28 cellular contexts compared by ENCODE assay signal in the genomic region with DNA sequence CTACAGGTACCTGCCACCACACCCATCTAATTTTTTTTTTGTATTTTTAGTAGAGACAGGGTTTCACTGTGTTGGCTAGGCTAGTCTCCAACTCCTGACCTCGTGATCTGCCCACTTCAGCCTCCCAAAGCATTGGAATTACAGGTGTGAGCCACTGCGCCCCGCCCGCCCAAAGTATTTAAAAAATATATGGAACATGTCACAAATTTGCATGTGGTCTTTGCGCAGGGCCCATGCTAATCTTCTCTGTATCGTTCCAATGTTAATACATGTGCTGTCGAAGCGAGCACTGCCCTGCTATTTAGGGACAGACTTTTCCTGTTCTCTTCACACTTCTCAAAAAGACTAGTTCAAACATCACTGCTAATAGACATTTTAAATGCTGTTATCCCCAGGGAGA. TPM values are rescaled to one million over a fixed set of nuclear protein-coding genes. Genes with fewer than 3 reads are reported as not detected.
DNase-seq lines count a peak whose midpoint lies in the region; ATAC-seq and TF ChIP-seq lines count a peak whose summit lies in the region.
"Had no signal": no experiment of that assay in that cellular context is flagged by ENCODE, and none has a peak within 500 bp of the region (broad histone marks: within the 10 kb centered on the region; RNA-seq: fewer than 3 reads in every experiment).

No MANE protein-coding gene starts in this region.

- no peak for TF ChIP-seq CTCF in type B pancreatic cell (conservative IDR thresholded peaks at IDR 0.05)
- TF ChIP-seq CTCF in testis (IDR thresholded peaks at IDR 0.05), result no peak

- H3K27ac Mint-ChIP-seq in activated naive CD4-positive, alpha-beta T cell treated with anti-CD3 and anti-CD28 coated beads, Interleukin-2, amount 50 U/mL, for 24 hours, result no peak overlapping the region
- no peak overlapping the region for H3K27ac Mint-ChIP-seq in activated T-helper 17 cell treated with anti-CD3 and anti-CD28 coated beads, Interleukin-2, amount 50 U/mL, for 72 hours
- H3K27ac Mint-ChIP-seq in type B pancreatic cell, result peak overlapping the region; percentile 88
- H3K27ac Mint-ChIP-seq: activated CD4-positive, alpha-beta T cell treated with anti-CD3 and anti-CD28 coated beads for 36 hours; activated T-cell treated with anti-CD3 and anti-CD28 coated beads, Interleukin-2, amount 50 U/mL, for 24 hours; T-helper 1 cell treated with Interleukin-12 subunit alpha and Interleukin-12 subunit beta and Interleukin-4 antibody, amounts not matched to agents 30 μg/mL and 1 μg/mL, for 36 hours had no signal

- peak overlapping the region; percentile 53 for H2AK5ac ChIP-seq in mesenchymal stem cell (ENCODE audit: low read length, severe bottlenecking)

- H3K9me3 ChIP-seq in mesenchymal stem cell (ENCODE audit: control insufficient read depth, low read length), result no peaks in the 10 kb centered on the region
- no peaks in the 10 kb centered on the region for H3K9me3 ChIP-seq in testis
- H3K9me3 ChIP-seq: adrenal gland, esophagus muscularis mucosa, left lung, right atrium auricular region had no signal

- no peak for ATAC-seq in activated T-helper 17 cell treated with anti-CD3 and anti-CD28 coated beads, Interleukin-2, amount 50 U/mL, for 72 hours (replicated peaks)
- no peak for ATAC-seq in GM19324 (IDR thresholded peaks at IDR 0.05; ENCODE audit: low FRiP score, unreplicated experiment)
- no peak for ATAC-seq in GM18858 (IDR thresholded peaks at IDR 0.05; ENCODE audit: unreplicated experiment)
- ATAC-seq: activated CD4-positive, alpha-beta T cell treated with anti-CD3 and anti-CD28 coated beads for 36 hours; foreskin keratinocyte; left lung; naive thymus-derived CD8-positive, alpha-beta T cell had no signal

- H3K27me3 ChIP-seq in mesenchymal stem cell (ENCODE audit: control insufficient read depth in 1 of 2, insufficient read depth in 1 of 2, low read length in 2 of 2) (no peaks in the 10 kb centered on the region), testis (no peaks in the 10 kb centered on the region)
- H3K27me3 ChIP-seq: adrenal gland, esophagus muscularis mucosa, foreskin keratinocyte, left lung, right atrium auricular region had no signal

- no peak overlapping the region for H2BK120ac ChIP-seq in mesenchymal stem cell (ENCODE audit: low read depth, low read length)

- no peaks in the 10 kb centered on the region for H3K27me3 Mint-ChIP-seq in activated naive CD4-positive, alpha-beta T cell treated with anti-CD3 and anti-CD28 coated beads, Interleukin-2, amount 50 U/mL, for 24 hours
- H3K27me3 Mint-ChIP-seq in activated T-helper 17 cell treated with anti-CD3 and anti-CD28 coated beads, Interleukin-2, amount 50 U/mL, for 72 hours, result no peaks in the 10 kb centered on the region
- H3K27me3 Mint-ChIP-seq in type B pancreatic cell, result no peaks in the 10 kb centered on the region
- H3K27me3 Mint-ChIP-seq: activated CD4-positive, alpha-beta T cell treated with anti-CD3 and anti-CD28 coated beads for 36 hours; activated T-cell treated with anti-CD3 and anti-CD28 coated beads, Interleukin-2, amount 50 U/mL, for 24 hours had no signal

- H3K9me3 Mint-ChIP-seq in activated naive CD4-positive, alpha-beta T cell treated with anti-CD3 and anti-CD28 coated beads, Interleukin-2, amount 50 U/mL, for 24 hours, result no peaks in the 10 kb centered on the region
- no peaks in the 10 kb centered on the region for H3K9me3 Mint-ChIP-seq in activated T-helper 17 cell treated with anti-CD3 and anti-CD28 coated beads, Interleukin-2, amount 50 U/mL, for 72 hours
- no peaks in the 10 kb centered on the region for H3K9me3 Mint-ChIP-seq in type B pancreatic cell
- H3K9me3 Mint-ChIP-seq: activated T-cell treated with anti-CD3 and anti-CD28 coated beads, Interleukin-2, amount 50 U/mL, for 24 hours; naive thymus-derived CD8-positive, alpha-beta T cell; T-helper 1 cell treated with Interleukin-12 subunit alpha and Interleukin-12 subunit beta and Interleukin-4 antibody, amounts not matched to agents 30 μg/mL and 1 μg/mL, for 36 hours had no signal

- H4K91ac ChIP-seq in mesenchymal stem cell (ENCODE audit: low read length), result no peak overlapping the region

- no peak overlapping the region for H3K18ac ChIP-seq in mesenchymal stem cell (ENCODE audit: low read depth in 1 of 2, low read length in 2 of 2)

- H3K4me3 ChIP-seq in mesenchymal stem cell (ENCODE audit: insufficient read depth in 1 of 2, low read depth in 1 of 2, low read length in 2 of 2) (no peak overlapping the region), testis (no peak overlapping the region)
- H3K4me3 ChIP-seq: adrenal gland, esophagus muscularis mucosa, left lung, right atrium auricular region, SK-N-MC had no signal

- H3K27ac ChIP-seq in mesenchymal stem cell (ENCODE audit: low read length, poor library complexity, severe bottlenecking) (no peak overlapping the region), testis (peak overlapping the region in 1 of 2 donors; percentile 36)
- H3K27ac ChIP-seq: foreskin keratinocyte, parathyroid adenoma, SK-N-MC had no signal

- no peaks in the 10 kb centered on the region for H3K36me3 Mint-ChIP-seq in activated naive CD4-positive, alpha-beta T cell treated with anti-CD3 and anti-CD28 coated beads, Interleukin-2, amount 50 U/mL, for 24 hours
- no peaks in the 10 kb centered on the region for H3K36me3 Mint-ChIP-seq in activated T-helper 17 cell treated with anti-CD3 and anti-CD28 coated beads, Interleukin-2, amount 50 U/mL, for 72 hours (ENCODE audit: low read depth)
- H3K36me3 Mint-ChIP-seq in type B pancreatic cell, result no peaks in the 10 kb centered on the region

- H3K23ac ChIP-seq in mesenchymal stem cell (ENCODE audit: low read length in 2 of 2), result no peak overlapping the region

- H3K36me3 ChIP-seq in mesenchymal stem cell (ENCODE audit: control insufficient read depth in 1 of 2, insufficient read depth in 2 of 2, low read depth in 1 of 2, low read length in 2 of 2) (peaks cover 0 to 2% of the 10 kb centered on the region in 2 experiments), testis (ENCODE audit: low read depth, missing control alignments) (no peaks in the 10 kb centered on the region)
- H3K36me3 ChIP-seq: adrenal gland, esophagus muscularis mucosa, left lung, right atrium auricular region had no signal

- peaks cover 13% of the 10 kb centered on the region for H3K4me1 ChIP-seq in mesenchymal stem cell (ENCODE audit: control insufficient read depth, insufficient read depth, low read depth, low read length)
- H3K4me1 ChIP-seq in testis, result peaks cover 38% of the 10 kb centered on the region
- H3K4me1 ChIP-seq: foreskin keratinocyte had no signal

- no peak overlapping the region for H3K4ac ChIP-seq in mesenchymal stem cell (ENCODE audit: low read depth in 1 of 2, low read length in 2 of 2)

- H2BK12ac ChIP-seq in mesenchymal stem cell (ENCODE audit: low read length in 2 of 2), result peak overlapping the region in 1 of 2 experiments; percentile 24

- H2AFZ ChIP-seq in mesenchymal stem cell (ENCODE audit: low read depth, low read length), result no peak overlapping the region
- H2AFZ ChIP-seq: parathyroid adenoma had no signal

- H3K4me1 Mint-ChIP-seq in activated naive CD4-positive, alpha-beta T cell treated with anti-CD3 and anti-CD28 coated beads, Interleukin-2, amount 50 U/mL, for 24 hours, result peaks cover 27% of the 10 kb centered on the region
- H3K4me1 Mint-ChIP-seq in activated T-helper 17 cell treated with anti-CD3 and anti-CD28 coated beads, Interleukin-2, amount 50 U/mL, for 72 hours, result peaks cover 12% of the 10 kb centered on the region
- H3K4me1 Mint-ChIP-seq in type B pancreatic cell (ENCODE audit: unreplicated experiment), result peaks cover 23% of the 10 kb centered on the region

- intact Hi-C loops in testis (cut with DNase I; ENCODE audit: low total_unique reads), result no loop called here

- no peak overlapping the region for H3K9ac ChIP-seq in mesenchymal stem cell (ENCODE audit: low read length)
- H3K9ac ChIP-seq: parathyroid adenoma had no signal

- no peak overlapping the region for H3K4me2 ChIP-seq in mesenchymal stem cell (ENCODE audit: low read length, poor library complexity, severe bottlenecking)

- no peak for TF ChIP-seq POLR2A in testis (IDR thresholded peaks at IDR 0.05)

- 95% methylated on average over 8 of the region's 8 CpGs for WGBS in mesenchymal stem cell
- WGBS in testis, 2 donors, result 88 to 89% methylated on average over 8 of the region's 8 CpGs

- peak overlapping the region; percentile 44 for H3K4me3 Mint-ChIP-seq in activated naive CD4-positive, alpha-beta T cell treated with anti-CD3 and anti-CD28 coated beads, Interleukin-2, amount 50 U/mL, for 24 hours
- peak overlapping the region; percentile 37 for H3K4me3 Mint-ChIP-seq in activated T-helper 17 cell treated with anti-CD3 and anti-CD28 coated beads, Interleukin-2, amount 50 U/mL, for 72 hours
- no peak overlapping the region for H3K4me3 Mint-ChIP-seq in type B pancreatic cell
- H3K4me3 Mint-ChIP-seq: activated CD4-positive, alpha-beta T cell treated with anti-CD3 and anti-CD28 coated beads for 36 hours had no signal

- no peak overlapping the region for H3K14ac ChIP-seq in mesenchymal stem cell (ENCODE audit: low read length in 2 of 2)

- peaks cover 2% of the 10 kb centered on the region for H3K79me1 ChIP-seq in mesenchymal stem cell (replicated peaks; ENCODE audit: low read length, poor library complexity, severe bottlenecking)

- H2BK15ac ChIP-seq in mesenchymal stem cell (ENCODE audit: low read depth, poor library complexity, severe bottlenecking), result no peak overlapping the region

- DNase-seq in activated naive CD4-positive, alpha-beta T cell treated with Interleukin-2 at 50 U/mL for 16 hours, result no peak
- DNase-seq in mesenchymal stem cell, result no peak
- no peak for DNase-seq in type B pancreatic cell (ENCODE audit: extremely low spot score, unreplicated experiment)
- no peak for DNase-seq in testis
- DNase-seq: activated CD4-positive, alpha-beta T cell treated with anti-CD3 and anti-CD28 coated beads for 36 hours; activated naive CD4-positive, alpha-beta T cell; activated T-cell treated with anti-CD3 and anti-CD28 coated beads, Interleukin-2, amount 50 U/mL, for 24 hours; adrenal gland; foreskin keratinocyte; KG1; left lung; midbrain; MM.1S; naive thymus-derived CD8-positive, alpha-beta T cell; NCI-H1436; NCI-H2081 treated with DMSO at 0.1 percent for 48 hours; RPMI8226; stimulated activated CD4-positive, alpha-beta T cell treated with anti-CD3 and anti-CD28 coated beads, Interleukin-2, amount 100 ng/mL, for 24 hours had no signal

- H2BK5ac ChIP-seq in mesenchymal stem cell (ENCODE audit: low read depth, low read length, poor library complexity, severe bottlenecking), result no peak overlapping the region

- no peak overlapping the region for H4K8ac ChIP-seq in mesenchymal stem cell (ENCODE audit: low read length)

RNA-seq across cellular contexts. Expression of gene TSKS, which starts 1.2 kb away (rescaled TPM):
- under 1 TPM; 0.32 to 0.45 TPM for total RNA-seq in activated T-helper 17 cell treated with anti-CD3 and anti-CD28 coated beads, Interleukin-2, amount 50 U/mL, for 72 hours
- polyA plus RNA-seq in mesenchymal stem cell (2013, experiment 1 of 2), result not detected
- polyA plus RNA-seq in mesenchymal stem cell (2013, experiment 2 of 2), result not detected
- total RNA-seq in type B pancreatic cell (ENCODE audit: low replicate concordance) (not detected in 2 replicates), testis (100 to 1,000 TPM in 1 of 2 donors, 10 to 100 TPM in 1; 65.3 to 101 TPM)
- 137 TPM for polyA plus RNA-seq in testis (ENCODE audit: insufficient read depth, low read depth, low replicate concordance)
- total RNA-seq: A172 had no signal

RNA-seq across cellular contexts. Expression of gene AP2A1, which starts 2.5 kb away (rescaled TPM):
- total RNA-seq in activated T-helper 17 cell treated with anti-CD3 and anti-CD28 coated beads, Interleukin-2, amount 50 U/mL, for 72 hours, result 10 to 100 TPM; 77.5 to 87.0 TPM
- 89.2 TPM for polyA plus RNA-seq in mesenchymal stem cell (2013, experiment 1 of 2)
- 87.9 TPM for polyA plus RNA-seq in mesenchymal stem cell (2013, experiment 2 of 2)
- total RNA-seq in type B pancreatic cell (ENCODE audit: low replicate concordance) (75.2 and 82.9 TPM in 2 replicates), testis (100 to 1,000 TPM; 301 to 358 TPM)
- 226 TPM for polyA plus RNA-seq in testis (ENCODE audit: insufficient read depth, low read depth, low replicate concordance)

RNA-seq across cellular contexts. Expression of gene FUZ, which starts 48.8 kb away (rescaled TPM):
- 10 to 100 TPM; 15.5 to 19.1 TPM for total RNA-seq in activated T-helper 17 cell treated with anti-CD3 and anti-CD28 coated beads, Interleukin-2, amount 50 U/mL, for 72 hours
- polyA plus RNA-seq in mesenchymal stem cell (2013, experiment 1 of 2), result 5.5 TPM
- 5.0 TPM for polyA plus RNA-seq in mesenchymal stem cell (2013, experiment 2 of 2)
- total RNA-seq in type B pancreatic cell (ENCODE audit: low replicate concordance), result 26.8 and 29.3 TPM in 2 replicates
- 100 to 1,000 TPM in 1 of 2 donors, 10 to 100 TPM in 1; 56.0 to 101 TPM for total RNA-seq in testis
- polyA plus RNA-seq in testis (ENCODE audit: insufficient read depth, low read depth, low replicate concordance), result 98.0 TPM

RNA-seq across cellular contexts. Expression of gene MED25, which starts 53.7 kb away (rescaled TPM):
- total RNA-seq in activated T-helper 17 cell treated with anti-CD3 and anti-CD28 coated beads, Interleukin-2, amount 50 U/mL, for 72 hours, result 10 to 100 TPM; 55.6 to 56.1 TPM
- polyA plus RNA-seq in mesenchymal stem cell (2013, experiment 1 of 2), result 33.3 TPM
- polyA plus RNA-seq in mesenchymal stem cell (2013, experiment 2 of 2), result 33.3 TPM
- total RNA-seq in type B pancreatic cell (ENCODE audit: low replicate concordance) (88.5 and 88.9 TPM in 2 replicates), testis (100 to 1,000 TPM; 244 to 246 TPM)
- 156 TPM for polyA plus RNA-seq in testis (ENCODE audit: insufficient read depth, low read depth, low replicate concordance)

Comparison
In these comparisons a context has a peak if more than half of its experiments do, and no peak if none do; other contexts are left out.
1. RNA of gene TSKS, which starts 1.2 kb away (total RNA-seq): 65.3 to 101 TPM in testis; 0.32 to 0.45 TPM in activated T-helper 17 cell treated with anti-CD3 and anti-CD28 coated beads, Interleukin-2, amount 50 U/mL, for 72 hours and not detected in type B pancreatic cell; every median in the first group is over 10 times any median in the second.